ENCODE assay signal across 31 cellular contexts in the genomic region with DNA sequence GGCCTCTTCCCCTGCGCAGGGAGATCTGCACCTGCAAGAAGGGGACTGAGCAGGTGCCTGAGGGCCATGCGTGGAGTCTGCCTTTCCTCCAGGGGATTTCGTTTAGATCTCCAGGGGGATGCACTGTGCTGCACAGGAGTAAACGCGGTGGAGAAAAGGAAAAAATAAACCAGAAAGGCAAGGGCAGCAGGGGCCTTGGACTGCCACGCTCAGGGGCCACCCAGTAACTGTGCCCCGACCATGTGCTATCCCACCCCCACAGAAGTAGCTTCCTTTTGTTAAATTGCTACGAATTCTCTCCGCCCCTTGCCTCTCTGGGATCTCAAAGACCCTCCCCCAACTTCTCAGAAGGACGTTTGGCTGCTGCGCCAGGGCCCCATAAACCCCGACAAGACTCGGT. TPM values are rescaled to one million over a fixed set of nuclear protein-coding genes. Genes with fewer than 3 reads are reported as not detected.
"Had no signal": no experiment of that assay in that cellular context is flagged by ENCODE, and none has a peak within 500 bp of the region (broad histone marks: within the 10 kb centered on the region; RNA-seq: fewer than 3 reads in every experiment).

No MANE protein-coding gene starts in this region.

- H3K27ac Mint-ChIP-seq: stimulated activated effector memory CD8-positive, alpha-beta T cell treated with anti-CD3 and anti-CD28 coated beads, Interleukin-12 subunit alpha, Interleukin-12 subunit beta, amount 100 ng/mL, for 72 hours; stimulated activated memory B cell treated with anti-CD40 and anti-IgM and Interleukin-4, amounts not matched to agents 10 μg/mL and 1 μg/mL and 100 μg/mL, for 72 hours; stimulated activated naive B cell treated with anti-CD40 and anti-IgM and Interleukin-4, amounts not matched to agents 10 μg/mL and 1 μg/mL and 100 μg/mL, for 72 hours; stimulated activated naive CD8-positive, alpha-beta T cell treated with anti-CD3 and anti-CD28 coated beads, Interleukin-15, amount 100 ng/mL, for 72 hours; stimulated activated naive CD8-positive, alpha-beta T cell treated with anti-CD3 and anti-CD28 coated beads, Interleukin-15, Interleukin-2, amounts not matched to agents 100 ng/mL and 50 ng/mL, for 24 hours; type B pancreatic cell had no signal

- H3K4me1 ChIP-seq: testis, thyroid gland, transverse colon, upper lobe of right lung, uterus had no signal

- H3K27ac ChIP-seq: stomach, suprapubic skin, testis, thoracic aorta, thyroid gland, tibial artery, tibial nerve, transverse colon, upper lobe of left lung, upper lobe of right lung, uterus, vagina had no signal

- H3K4me1 Mint-ChIP-seq: stimulated activated effector memory CD8-positive, alpha-beta T cell treated with anti-CD3 and anti-CD28 coated beads, Interleukin-12 subunit alpha, Interleukin-12 subunit beta, amount 100 ng/mL, for 72 hours; stimulated activated memory B cell treated with anti-CD40 and anti-IgM and Interleukin-4, amounts not matched to agents 10 μg/mL and 1 μg/mL and 100 μg/mL, for 72 hours had no signal

- H3K9me3 Mint-ChIP-seq: stimulated activated memory B cell treated with anti-CD40 and anti-IgM and Interleukin-4, amounts not matched to agents 10 μg/mL and 1 μg/mL and 100 μg/mL, for 72 hours; stimulated activated naive CD8-positive, alpha-beta T cell treated with anti-CD3 and anti-CD28 coated beads, Interleukin-15, amount 100 ng/mL, for 72 hours; stimulated activated naive CD8-positive, alpha-beta T cell treated with anti-CD3 and anti-CD28 coated beads, Interleukin-15, Interleukin-2, amounts not matched to agents 100 ng/mL and 50 ng/mL, for 24 hours; type B pancreatic cell had no signal

- ATAC-seq: stimulated activated memory B cell treated with anti-CD40 and anti-IgM and Interleukin-4, amounts not matched to agents 10 μg/mL and 1 μg/mL and 100 μg/mL, for 72 hours; stimulated activated naive B cell treated with anti-CD40 and anti-IgM and Interleukin-4, amounts not matched to agents 10 μg/mL and 1 μg/mL and 100 μg/mL, for 72 hours; stimulated activated naive CD8-positive, alpha-beta T cell treated with anti-CD3 and anti-CD28 coated beads, Interleukin-15, Interleukin-2, amounts not matched to agents 100 U/mL and 50 U/mL, for 24 hours; upper lobe of right lung had no signal

- DNase-seq: stimulated activated CD4-positive, alpha-beta T cell treated with anti-CD3 and anti-CD28 coated beads, Interleukin-2, amount 100 ng/mL, for 48 hours; stimulated activated CD4-positive, alpha-beta T cell treated with anti-CD3 and anti-CD28 coated beads, Interleukin-4, amount 100 ng/mL, for 1 hour; stimulated activated CD4-positive, alpha-beta T cell treated with anti-CD3 and anti-CD28 coated beads, Interleukin-4, amount 100 ng/mL, for 24 hours; stimulated activated CD4-positive, alpha-beta T cell treated with anti-CD3 and anti-CD28 coated beads, Interleukin-4, amount 100 ng/mL, for 4 hours; stimulated activated CD8-positive, alpha-beta memory T cell treated with anti-CD3 and anti-CD28 coated beads, Interleukin-4, amount 100 ng/mL, for 48 hours; stimulated activated naive B cell treated with anti-CD40 and anti-IgM and Interleukin-4, amounts not matched to agents 10 μg/mL and 1 μg/mL and 100 μg/mL, for 72 hours; stimulated activated naive CD4-positive, alpha-beta T cell; stimulated activated naive CD4-positive, alpha-beta T cell treated with Interleukin-2 at 50 U/mL for 16 hours; stimulated activated naive CD8-positive, alpha-beta T cell treated with anti-CD3 and anti-CD28 coated beads, Interleukin-15, amount 100 ng/mL, for 72 hours; stimulated activated naive CD8-positive, alpha-beta T cell treated with anti-CD3 and anti-CD28 coated beads, Interleukin-15, Interleukin-2, amounts not matched to agents 100 U/mL and 50 U/mL, for 24 hours; stomach; substantia nigra; testis; thyroid gland; tibial artery; transverse colon; upper lobe of left lung; upper lobe of right lung; uterus had no signal

- H3K36me3 ChIP-seq: stomach, suprapubic skin, thoracic aorta, thyroid gland, tibial artery, tibial nerve, transverse colon, upper lobe of left lung, upper lobe of right lung, uterus, vagina had no signal

- H3K27me3 ChIP-seq: testis had no signal

- H3K4me3 Mint-ChIP-seq: stimulated activated effector memory CD8-positive, alpha-beta T cell treated with anti-CD3 and anti-CD28 coated beads, Interleukin-12 subunit alpha, Interleukin-12 subunit beta, amount 100 ng/mL, for 72 hours; stimulated activated memory B cell treated with anti-CD40 and anti-IgM and Interleukin-4, amounts not matched to agents 10 μg/mL and 1 μg/mL and 100 μg/mL, for 72 hours; stimulated activated naive B cell treated with anti-CD40 and anti-IgM and Interleukin-4, amounts not matched to agents 10 μg/mL and 1 μg/mL and 100 μg/mL, for 72 hours; stimulated activated naive CD8-positive, alpha-beta T cell treated with anti-CD3 and anti-CD28 coated beads, Interleukin-15, amount 100 ng/mL, for 72 hours; stimulated activated naive CD8-positive, alpha-beta T cell treated with anti-CD3 and anti-CD28 coated beads, Interleukin-15, Interleukin-2, amounts not matched to agents 100 ng/mL and 50 ng/mL, for 24 hours; type B pancreatic cell had no signal

- H3K9me3 ChIP-seq: suprapubic skin, testis, thoracic aorta, thyroid gland, transverse colon, upper lobe of right lung, uterus, vagina had no signal

- H3K36me3 Mint-ChIP-seq: stimulated activated effector memory CD8-positive, alpha-beta T cell treated with anti-CD3 and anti-CD28 coated beads, Interleukin-12 subunit alpha, Interleukin-12 subunit beta, amount 100 ng/mL, for 72 hours; stimulated activated memory B cell treated with anti-CD40 and anti-IgM and Interleukin-4, amounts not matched to agents 10 μg/mL and 1 μg/mL and 100 μg/mL, for 72 hours; type B pancreatic cell had no signal

- FAIRE-seq: urothelium cell line had no signal

- H3K4me3 ChIP-seq: stomach, suprapubic skin, testis, thoracic aorta, thyroid gland, tibial artery, tibial nerve, transverse colon, upper lobe of left lung, upper lobe of right lung, uterus, vagina had no signal

RNA-seq across cellular contexts. Expression of a gene that starts 17.2 kb away (rescaled TPM):
- total RNA-seq: subcutaneous adipose tissue, suprapubic skin, transverse colon, upper lobe of left lung, upper lobe of right lung, ureter, vagina had no signal
- polyA plus RNA-seq: stomach, urinary bladder had no signal
